ENCODE assay signal across 9 cellular contexts in the genomic region with DNA sequence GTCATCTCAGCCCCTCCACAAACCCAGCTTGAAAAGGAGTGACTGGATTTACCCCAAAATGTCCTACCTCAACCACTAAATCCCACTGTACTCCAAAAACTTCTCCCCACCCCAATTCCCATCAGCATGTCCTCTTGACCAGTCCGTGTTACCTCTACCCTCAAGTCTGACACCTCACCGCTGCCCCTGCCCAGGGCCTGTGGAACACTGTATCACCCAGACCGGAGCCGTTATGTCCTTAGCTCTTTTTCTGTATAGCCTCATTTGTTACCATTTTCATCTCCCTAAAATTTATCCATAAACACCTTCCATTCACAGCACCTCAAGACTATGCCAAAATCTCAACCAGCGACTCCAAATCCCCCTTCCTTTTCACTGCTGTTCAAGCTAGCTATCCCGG. TPM values are rescaled to one million over a fixed set of nuclear protein-coding genes. Genes with fewer than 3 reads are reported as not detected.
A peak's percentile ranks its signal among the peaks of the same experiment; 100 is the strongest.
DNase-seq lines count a peak whose midpoint lies in the region; ATAC-seq, FAIRE-seq and TF ChIP-seq lines count a peak whose summit lies in the region.
"Had no signal": no experiment of that assay in that cellular context is flagged by ENCODE, and none has a peak within 500 bp of the region (broad histone marks: within the 10 kb centered on the region; RNA-seq: fewer than 3 reads in every experiment).

No MANE protein-coding gene starts in this region.

- H3K4me3 ChIP-seq in CD4-positive, alpha-beta memory T cell (ENCODE audit: low read length in 2 of 2), result no peak overlapping the region
- H3K4me3 ChIP-seq in Panc1 (ENCODE audit: low read depth in 2 of 2, low read length in 2 of 2) (peak overlapping the region; percentile 79 to 83), endothelial cell of umbilical vein (replicated peaks in 1 of 3; ENCODE audit: insufficient read depth in 1 of 3, low read depth in 1 of 3, low read length in 3 of 3) (no peak overlapping the region), trophoblast cell (ENCODE audit: low read depth, low read length) (no peak overlapping the region)

- H2BK120ac ChIP-seq in trophoblast cell (ENCODE audit: insufficient read depth, low read length, poor library complexity), result no peak overlapping the region

- H4K20me1 ChIP-seq in endothelial cell of umbilical vein (replicated peaks; ENCODE audit: control insufficient read depth, extremely low read depth, insufficient read depth, low read length), result peaks cover 4% of the 10 kb centered on the region

- H3K9ac ChIP-seq in endothelial cell of umbilical vein (replicated peaks; ENCODE audit: extremely low read depth, insufficient read depth, low read length) (no peak overlapping the region), trophoblast cell (ENCODE audit: low read length) (no peak overlapping the region)

- H3K27ac Mint-ChIP-seq in CD4-positive, alpha-beta memory T cell, result peak overlapping the region; percentile 58 to 100 (median 96)

- ATAC-seq in Panc1 (no peak), GM21423 (IDR thresholded peaks at IDR 0.05; ENCODE audit: unreplicated experiment) (no peak), HG02970 (IDR thresholded peaks at IDR 0.05; ENCODE audit: low FRiP score, unreplicated experiment) (no peak)

- H3K36me3 Mint-ChIP-seq in CD4-positive, alpha-beta memory T cell, result peaks cover 22 to 60% of the 10 kb centered on the region in 2 donors

- dilution Hi-C loops in endothelial cell of umbilical vein (cut with MboI; ENCODE audit: extremely low pct_ligation_motif_present, low sequenced_read_pairs), result no loop called here

- H3K4me3 Mint-ChIP-seq in CD4-positive, alpha-beta memory T cell, result peak overlapping the region; percentile 64 to 99 (median 96)

- no peak for FAIRE-seq in endothelial cell of umbilical vein (lab: Jason Lieb, UNC)

- no peaks in the 10 kb centered on the region for H3K27me3 Mint-ChIP-seq in CD4-positive, alpha-beta memory T cell

- no peak overlapping the region for H4K91ac ChIP-seq in trophoblast cell (ENCODE audit: low read depth, low read length)

- no peak overlapping the region for H2BK5ac ChIP-seq in trophoblast cell (ENCODE audit: low read depth, low read length, poor library complexity)

- 100% methylated on average over 1 of the region's 6 CpGs for WGBS in trophoblast cell (ENCODE audit: extremely low coverage, insufficient coverage, insufficient read length)

- H3K18ac ChIP-seq in trophoblast cell (ENCODE audit: low read length), result no peak overlapping the region

- no peak overlapping the region for H2AK5ac ChIP-seq in trophoblast cell (ENCODE audit: low read length)

- no peak overlapping the region for H4K12ac ChIP-seq in trophoblast cell (ENCODE audit: low read depth, low read length)

- no peaks in the 10 kb centered on the region for H3K27me3 ChIP-seq in CD4-positive, alpha-beta memory T cell (ENCODE audit: insufficient read depth, low read length)
- H3K27me3 ChIP-seq in Panc1 (ENCODE audit: control insufficient read depth, insufficient read depth, low read length) (no peaks in the 10 kb centered on the region), endothelial cell of umbilical vein (ENCODE audit: control insufficient read depth in 2 of 2, insufficient read depth in 2 of 2, low read length in 2 of 2) (no peaks in the 10 kb centered on the region), trophoblast cell (ENCODE audit: insufficient read depth, low read length) (no peaks in the 10 kb centered on the region)

- peaks cover 25% of the 10 kb centered on the region for H3K79me1 ChIP-seq in trophoblast cell (ENCODE audit: low read length)

- TF ChIP-seq CTCF in Panc1 (IDR thresholded peaks at IDR 0.05), result no peak
- TF ChIP-seq CTCF in endothelial cell of umbilical vein (IDR thresholded peaks at IDR 0.05; ENCODE audit: extremely low read depth in 1 of 2, insufficient read depth in 1 of 2, low read depth in 1 of 2, low read length in 2 of 2), result no peak

- in situ Hi-C loops in Panc1 (cut with HindIII; ENCODE audit: low pct_unique_long_range_greater_than_20kb, low sequenced_read_pairs), result no loop called here

- H3K9me1 ChIP-seq in endothelial cell of umbilical vein (replicated peaks; ENCODE audit: control insufficient read depth, extremely low read depth, insufficient read depth, low read length), result no peaks in the 10 kb centered on the region

- TF ChIP-seq POLR2A in endothelial cell of umbilical vein (IDR thresholded peaks at IDR 0.05; ENCODE audit: low read depth, low read length), result no peak

- CTCF ChIA-PET in CD4-positive, alpha-beta memory T cell (lab: Charles Lee; ENCODE audit: partially characterized antibody), result interaction anchor here (1.2 to 2.5 kb wide), 3 partner anchors 14 to 17 kb away, joined by 3 to 14 read pairs (median 5); a partner anchor contains a TSS
- CTCF ChIA-PET in Panc1 (lab: Charles Lee), result interaction anchor here (1.3 kb wide), 1 partner anchor 16 kb away, joined by 3 read pairs; no protein-coding TSS in a partner anchor
- CTCF ChIA-PET in endothelial cell of umbilical vein (lab: Charles Lee), result interaction anchor here (0.7 to 3.4 kb wide), 4 partner anchors 16 to 60 kb away, joined by 3 to 34 read pairs (median 3); a partner anchor contains a TSS

- peak overlapping the region; percentile 13 for H4K8ac ChIP-seq in trophoblast cell (ENCODE audit: low read depth, low read length)

- no TSS peak for BruUV-seq in Panc1 (replicated peaks; lab: Mats Ljungman, UMichigan)
- BruUV-seq in endothelial cell of umbilical vein (replicated peaks; lab: Mats Ljungman, UMichigan), result no TSS peak

- no peak overlapping the region for H3K23ac ChIP-seq in trophoblast cell (ENCODE audit: low read length)

- peaks cover 50 to 83% (median 63%) of the 10 kb centered on the region in 4 donors for H3K4me1 Mint-ChIP-seq in CD4-positive, alpha-beta memory T cell

- peak overlapping the region; percentile 61 for H3K4ac ChIP-seq in trophoblast cell (ENCODE audit: low read depth, low read length)

- peak overlapping the region; percentile 64 for H3K4me2 ChIP-seq in endothelial cell of umbilical vein (ENCODE audit: insufficient read depth, low read length)
- peak overlapping the region; percentile 71 for H3K4me2 ChIP-seq in trophoblast cell (ENCODE audit: low read length)

- H3K9me3 ChIP-seq in CD4-positive, alpha-beta memory T cell (ENCODE audit: control insufficient read depth in 1 of 2, low read length in 2 of 2), result no peaks in the 10 kb centered on the region
- H3K9me3 ChIP-seq in Panc1 (ENCODE audit: control insufficient read depth, insufficient read depth, low read depth, low read length) (no peaks in the 10 kb centered on the region), endothelial cell of umbilical vein (replicated peaks; ENCODE audit: control insufficient read depth, insufficient read depth, low read length) (no peaks in the 10 kb centered on the region), trophoblast cell (ENCODE audit: insufficient read depth, low read depth, low read length) (peaks cover 4% of the 10 kb centered on the region)

- no peak overlapping the region for H2AFZ ChIP-seq in endothelial cell of umbilical vein (ENCODE audit: low read depth, low read length)
- no peak overlapping the region for H2AFZ ChIP-seq in trophoblast cell (ENCODE audit: insufficient read depth, low read length, poor library complexity)

- POLR2A ChIA-PET in CD4-positive, alpha-beta memory T cell (lab: Charles Lee; ENCODE audit: partially characterized antibody), result interaction anchor here (0.7 to 17.6 kb wide), 6 partner anchors 13 to 337 kb away, joined by 3 to 435 read pairs (median 8); a partner anchor contains a TSS
- POLR2A ChIA-PET in Panc1 (lab: Charles Lee) (no interaction called here), endothelial cell of umbilical vein (lab: Charles Lee) (no interaction called here)

- H2BK12ac ChIP-seq in trophoblast cell (ENCODE audit: low read length), result no peak overlapping the region

- H3K27ac ChIP-seq in CD4-positive, alpha-beta memory T cell (ENCODE audit: low read depth, low read length), result peak overlapping the region; percentile 85
- H3K27ac ChIP-seq in Panc1 (ENCODE audit: low read length), result peak overlapping the region; percentile 88
- H3K27ac ChIP-seq in endothelial cell of umbilical vein (ENCODE audit: insufficient read depth, low read depth, low read length), result no peak overlapping the region
- peak overlapping the region; percentile 89 for H3K27ac ChIP-seq in trophoblast cell (ENCODE audit: low read depth, low read length)

- intact Hi-C loops in CD4-positive, alpha-beta memory T cell (cut with micrococcal nuclease), result loop anchor here (10.0 kb wide), 1 partner anchor 608 kb away; no protein-coding TSS in a partner anchor
- intact Hi-C loops in Panc1 (cut with micrococcal nuclease; ENCODE audit: unreplicated experiment), result no loop called here
- intact Hi-C loops in endothelial cell of umbilical vein (cut with micrococcal nuclease), result loop anchor here (5.0 kb wide), 1 partner anchor 620 kb away; a partner anchor contains a TSS

- no peak overlapping the region for H3K14ac ChIP-seq in trophoblast cell (ENCODE audit: low read length)

- peaks cover 22% of the 10 kb centered on the region for H3K36me3 ChIP-seq in CD4-positive, alpha-beta memory T cell (ENCODE audit: insufficient read depth, low read length)
- H3K36me3 ChIP-seq in Panc1 (ENCODE audit: control insufficient read depth, insufficient read depth, low read length), result peaks cover 7% of the 10 kb centered on the region
- H3K36me3 ChIP-seq in endothelial cell of umbilical vein (ENCODE audit: control insufficient read depth in 2 of 2, extremely low read depth in 1 of 2, insufficient read depth in 2 of 2, low read length in 2 of 2), result peaks cover 15 to 24% of the 10 kb centered on the region in 2 experiments
- H3K36me3 ChIP-seq in trophoblast cell (ENCODE audit: control insufficient read depth in 1 of 2, insufficient read depth in 2 of 2, low read length in 2 of 2), result peaks cover 25 to 38% of the 10 kb centered on the region in 2 experiments

- DNase-seq in CD4-positive, alpha-beta memory T cell, result no peak
- DNase-seq in Panc1 (ENCODE audit: low read depth, low spot score), result no peak
- no peak for DNase-seq in endothelial cell of umbilical vein (ENCODE audit: low read depth, low spot score)
- DNase-seq in trophoblast cell, result no peak
- no peak for DNase-seq in CD1c-positive myeloid dendritic cell (ENCODE audit: extremely low spot score)
- no peak for DNase-seq in DMS 273 treated with DMSO at 0.1 percent for 48 hours (lab: John Stamatoyannopoulos, UW)
- DNase-seq: MV-4-11 had no signal

- H3K4me1 ChIP-seq in CD4-positive, alpha-beta memory T cell (ENCODE audit: insufficient read depth, low read length), result peaks cover 75% of the 10 kb centered on the region
- H3K4me1 ChIP-seq in Panc1 (ENCODE audit: control insufficient read depth, insufficient read depth, low read length) (peaks cover 46% of the 10 kb centered on the region), endothelial cell of umbilical vein (ENCODE audit: control insufficient read depth, extremely low read depth, insufficient read depth, low read length) (peaks cover 32% of the 10 kb centered on the region), trophoblast cell (ENCODE audit: control insufficient read depth in 1 of 2, insufficient read depth in 2 of 2, low read length in 2 of 2) (peaks cover 18 to 34% of the 10 kb centered on the region in 2 experiments)

- H3K9me3 Mint-ChIP-seq in CD4-positive, alpha-beta memory T cell, result no peaks in the 10 kb centered on the region

- H3K79me2 ChIP-seq in endothelial cell of umbilical vein (ENCODE audit: control insufficient read depth, insufficient read depth, low read length), result peaks cover 70% of the 10 kb centered on the region
- peaks cover 32% of the 10 kb centered on the region for H3K79me2 ChIP-seq in trophoblast cell (ENCODE audit: control insufficient read depth, insufficient read depth, low read length, poor library complexity)

RNA-seq across cellular contexts. Expression of a gene that starts 2.4 kb away (rescaled TPM):
- 10 to 100 TPM; 45.8 to 55.8 TPM for total RNA-seq in CD4-positive, alpha-beta memory T cell
- 10 to 100 TPM; 11.4 to 29.8 TPM for polyA plus RNA-seq in CD4-positive, alpha-beta memory T cell
- 69.3 TPM for total RNA-seq in Panc1 (2021; ENCODE audit: unreplicated experiment)
- polyA plus RNA-seq in Panc1 (2012; ENCODE audit: insufficient read length), result 68.6 TPM
- total RNA-seq in endothelial cell of umbilical vein, result 54.7 and 56.2 TPM in 2 replicates
- polyA plus RNA-seq in endothelial cell of umbilical vein, result 35.6 and 39.0 TPM in 2 replicates
- polyA plus RNA-seq in endothelial cell of umbilical vein (2011; cell fraction: cytosol; rRNA removed), result 47.8 and 49.9 TPM in 2 replicates
- polyA plus RNA-seq in endothelial cell of umbilical vein (2011; cell fraction: nucleus; rRNA removed), result 30.3 and 34.1 TPM in 2 replicates
- 43.1 and 51.2 TPM in 2 replicates for polyA plus RNA-seq in endothelial cell of umbilical vein (2012)
- 49.7 and 70.3 TPM in 2 replicates for polyA minus RNA-seq in endothelial cell of umbilical vein
- polyA minus RNA-seq in endothelial cell of umbilical vein (2011; cell fraction: cytosol; rRNA and poly(A)+ RNA removed), result 19.5 TPM
- polyA minus RNA-seq in endothelial cell of umbilical vein (2011; cell fraction: nucleus; rRNA and poly(A)+ RNA removed), result 10.4 and 11.5 TPM in 2 replicates
- polyA plus RNA-seq in trophoblast cell (2013), result 127 and 128 TPM in 2 replicates

RNA-seq across cellular contexts. Expression of a gene that starts 2.5 kb away (rescaled TPM):
- total RNA-seq in CD4-positive, alpha-beta memory T cell, result 10 to 100 TPM; 75.1 to 76.8 TPM
- polyA plus RNA-seq in CD4-positive, alpha-beta memory T cell, result 10 to 100 TPM; 22.0 to 23.7 TPM
- 84.2 TPM for total RNA-seq in Panc1 (2021; ENCODE audit: unreplicated experiment)
- 108 TPM for polyA plus RNA-seq in Panc1 (2012; ENCODE audit: insufficient read length)
- 52.1 and 55.9 TPM in 2 replicates for total RNA-seq in endothelial cell of umbilical vein
- polyA plus RNA-seq in endothelial cell of umbilical vein, result 15.8 and 17.2 TPM in 2 replicates
- 6.8 and 7.7 TPM in 2 replicates for polyA plus RNA-seq in endothelial cell of umbilical vein (2011; cell fraction: cytosol; rRNA removed)
- 25.0 and 28.6 TPM in 2 replicates for polyA plus RNA-seq in endothelial cell of umbilical vein (2011; cell fraction: nucleus; rRNA removed)
- 20.7 and 33.1 TPM in 2 replicates for polyA plus RNA-seq in endothelial cell of umbilical vein (2012)
- polyA minus RNA-seq in endothelial cell of umbilical vein, result 41.1 and 45.0 TPM in 2 replicates
- polyA minus RNA-seq in endothelial cell of umbilical vein (2011; cell fraction: cytosol; rRNA and poly(A)+ RNA removed), result 12.0 TPM
- 30.8 and 37.6 TPM in 2 replicates for polyA minus RNA-seq in endothelial cell of umbilical vein (2011; cell fraction: nucleus; rRNA and poly(A)+ RNA removed)
- 34.2 and 34.4 TPM in 2 replicates for polyA plus RNA-seq in trophoblast cell (2013)

RNA-seq across cellular contexts. Expression of a gene that starts 5.4 kb away (rescaled TPM):
- total RNA-seq in CD4-positive, alpha-beta memory T cell, result 100 to 1,000 TPM; 324 to 327 TPM
- 100 to 1,000 TPM; 741 to 896 TPM for polyA plus RNA-seq in CD4-positive, alpha-beta memory T cell
- 289 TPM for total RNA-seq in Panc1 (2021; ENCODE audit: unreplicated experiment)
- polyA plus RNA-seq in Panc1 (2012; ENCODE audit: insufficient read length), result 175 TPM
- total RNA-seq in endothelial cell of umbilical vein, result 401 and 403 TPM in 2 replicates
- polyA plus RNA-seq in endothelial cell of umbilical vein, result 882 and 1,043 TPM in 2 replicates
- polyA plus RNA-seq in endothelial cell of umbilical vein (2011; cell fraction: cytosol; rRNA removed), result 988 and 1,063 TPM in 2 replicates
- 256 and 296 TPM in 2 replicates for polyA plus RNA-seq in endothelial cell of umbilical vein (2011; cell fraction: nucleus; rRNA removed)
- polyA plus RNA-seq in endothelial cell of umbilical vein (2012), result 713 and 850 TPM in 2 replicates
- 463 and 560 TPM in 2 replicates for polyA minus RNA-seq in endothelial cell of umbilical vein
- polyA minus RNA-seq in endothelial cell of umbilical vein (2011; cell fraction: cytosol; rRNA and poly(A)+ RNA removed), result 104 TPM
- polyA minus RNA-seq in endothelial cell of umbilical vein (2011; cell fraction: nucleus; rRNA and poly(A)+ RNA removed), result 70.2 and 73.2 TPM in 2 replicates
- polyA plus RNA-seq in trophoblast cell (2013), result 1,014 and 1,021 TPM in 2 replicates

RNA-seq across cellular contexts. Expression of a gene that starts 14.7 kb away (rescaled TPM):
- total RNA-seq in CD4-positive, alpha-beta memory T cell, result 100 to 1,000 TPM; 145 to 157 TPM
- 10 to 100 TPM; 42.4 to 59.1 TPM for polyA plus RNA-seq in CD4-positive, alpha-beta memory T cell
- total RNA-seq in Panc1 (2021; ENCODE audit: unreplicated experiment) (132 TPM), endothelial cell of umbilical vein (143 and 145 TPM in 2 replicates)
- polyA plus RNA-seq in Panc1 (2012; ENCODE audit: insufficient read length), result 151 TPM
- polyA plus RNA-seq in endothelial cell of umbilical vein, result 130 and 137 TPM in 2 replicates
- 145 and 152 TPM in 2 replicates for polyA plus RNA-seq in endothelial cell of umbilical vein (2011; cell fraction: cytosol; rRNA removed)
- 102 and 104 TPM in 2 replicates for polyA plus RNA-seq in endothelial cell of umbilical vein (2011; cell fraction: nucleus; rRNA removed)
- 143 and 202 TPM in 2 replicates for polyA plus RNA-seq in endothelial cell of umbilical vein (2012)
- 126 and 155 TPM in 2 replicates for polyA minus RNA-seq in endothelial cell of umbilical vein
- 115 TPM for polyA minus RNA-seq in endothelial cell of umbilical vein (2011; cell fraction: cytosol; rRNA and poly(A)+ RNA removed)
- polyA minus RNA-seq in endothelial cell of umbilical vein (2011; cell fraction: nucleus; rRNA and poly(A)+ RNA removed), result 33.9 and 56.3 TPM in 2 replicates
- 137 and 140 TPM in 2 replicates for polyA plus RNA-seq in trophoblast cell (2013)

RNA-seq across cellular contexts. Expression of a gene that starts 15.2 kb away (rescaled TPM):
- 10 to 100 TPM; 29.8 to 30.9 TPM for total RNA-seq in CD4-positive, alpha-beta memory T cell
- polyA plus RNA-seq in CD4-positive, alpha-beta memory T cell, result 10 to 100 TPM; 68.0 to 71.3 TPM
- 89.5 TPM for total RNA-seq in Panc1 (2021; ENCODE audit: unreplicated experiment)
- 100 TPM for polyA plus RNA-seq in Panc1 (2012; ENCODE audit: insufficient read length)
- total RNA-seq in endothelial cell of umbilical vein, result 41.6 and 44.4 TPM in 2 replicates
- polyA plus RNA-seq in endothelial cell of umbilical vein, result 53.3 and 54.7 TPM in 2 replicates
- polyA plus RNA-seq in endothelial cell of umbilical vein (2011; cell fraction: cytosol; rRNA removed), result 46.2 and 47.9 TPM in 2 replicates
- polyA plus RNA-seq in endothelial cell of umbilical vein (2011; cell fraction: nucleus; rRNA removed), result 46.2 and 47.3 TPM in 2 replicates
- 74.9 and 86.5 TPM in 2 replicates for polyA plus RNA-seq in endothelial cell of umbilical vein (2012)
- 28.5 and 31.9 TPM in 2 replicates for polyA minus RNA-seq in endothelial cell of umbilical vein
- 36.9 TPM for polyA minus RNA-seq in endothelial cell of umbilical vein (2011; cell fraction: cytosol; rRNA and poly(A)+ RNA removed)
- polyA minus RNA-seq in endothelial cell of umbilical vein (2011; cell fraction: nucleus; rRNA and poly(A)+ RNA removed), result 14.5 and 14.6 TPM in 2 replicates
- polyA plus RNA-seq in trophoblast cell (2013), result 47.1 and 48.7 TPM in 2 replicates

Comparison
In these comparisons a context has a peak if more than half of its experiments do, and no peak if none do; other contexts are left out.
1. H3K4me3 ChIP-seq: peak in Panc1 (2 of 2); none in CD4-positive, alpha-beta memory T cell (0 of 2), endothelial cell of umbilical vein (0 of 3) and trophoblast cell (single experiment).